ENCODE assay signal across 16 cellular contexts in the genomic region with DNA sequence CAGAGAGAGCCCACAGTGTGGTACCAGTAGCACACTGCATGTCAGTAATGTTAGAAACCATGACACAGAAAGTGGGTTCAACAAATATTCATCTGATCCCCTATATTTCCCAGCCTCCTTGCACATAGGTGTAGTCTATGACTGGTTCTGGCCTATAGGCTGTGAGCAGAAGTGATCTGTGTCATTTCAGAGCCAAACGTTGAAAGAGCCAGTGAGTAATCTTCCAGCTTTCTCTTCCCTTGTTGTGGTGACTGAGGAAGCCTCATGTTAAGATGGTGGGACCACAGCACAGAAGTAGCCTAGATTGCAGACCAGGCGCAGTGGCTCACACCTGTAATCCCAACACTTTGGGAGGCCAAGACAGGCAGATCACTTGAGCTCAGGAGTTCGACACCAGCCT. TPM values are rescaled to one million over a fixed set of nuclear protein-coding genes. Genes with fewer than 3 reads are reported as not detected.
"Had no signal": no experiment of that assay in that cellular context is flagged by ENCODE, and none has a peak within 500 bp of the region (broad histone marks: within the 10 kb centered on the region; RNA-seq: fewer than 3 reads in every experiment).

No MANE protein-coding gene starts in this region.

- H3K27ac ChIP-seq: neural progenitor cell, suprapubic skin, transverse colon had no signal

- H3K9me3 Mint-ChIP-seq: brain; immature natural killer cell; neural progenitor cell; stimulated activated naive CD8-positive, alpha-beta T cell treated with anti-CD3 and anti-CD28 coated beads, Interleukin-15, Interleukin-2, amounts not matched to agents 100 ng/mL and 50 ng/mL, for 24 hours had no signal

- DNase-seq: activated CD8-positive, alpha-beta memory T cell treated with anti-CD3 and anti-CD28 coated beads, Interleukin-2, amount 50 U/mL, for 4 hours; activated gamma-delta T cell; anterior cingulate cortex; caudate nucleus; immature natural killer cell; left ventricle myocardium superior; stimulated activated CD4-positive, alpha-beta T cell treated with anti-CD3 and anti-CD28 coated beads, Interleukin-2, amount 100 ng/mL, for 24 hours; T1000; transverse colon had no signal

- H3K4me3 ChIP-seq: neural progenitor cell, suprapubic skin, transverse colon had no signal

- H3K4me2 ChIP-seq: neural progenitor cell had no signal

- H3K27ac Mint-ChIP-seq: brain; immature natural killer cell; neural progenitor cell; progenitor cell of endocrine pancreas; stimulated activated naive CD8-positive, alpha-beta T cell treated with anti-CD3 and anti-CD28 coated beads, Interleukin-15, Interleukin-2, amounts not matched to agents 100 ng/mL and 50 ng/mL, for 24 hours had no signal

- H3K27me3 Mint-ChIP-seq: progenitor cell of endocrine pancreas; stimulated activated naive CD8-positive, alpha-beta T cell treated with anti-CD3 and anti-CD28 coated beads, Interleukin-15, Interleukin-2, amounts not matched to agents 100 ng/mL and 50 ng/mL, for 24 hours had no signal

- H2AFZ ChIP-seq: neural progenitor cell had no signal

- H3K9me3 ChIP-seq: suprapubic skin, transverse colon had no signal

- H3K27me3 ChIP-seq: neural progenitor cell, suprapubic skin, transverse colon had no signal

- ATAC-seq: activated CD4-positive, CD25-positive, alpha-beta regulatory T cell treated with anti-CD3 and anti-CD28 coated beads, Interleukin-2, amount 50 U/mL, for 24 hours; left ventricle myocardium superior had no signal

- H3K9ac ChIP-seq: neural progenitor cell had no signal

- H3K4me3 Mint-ChIP-seq: immature natural killer cell; neural progenitor cell; stimulated activated naive CD8-positive, alpha-beta T cell treated with anti-CD3 and anti-CD28 coated beads, Interleukin-15, Interleukin-2, amounts not matched to agents 100 ng/mL and 50 ng/mL, for 24 hours had no signal

RNA-seq across cellular contexts. Expression of gene MPP4, which starts 59.2 kb away (rescaled TPM):
- total RNA-seq: left ventricle myocardium superior; progenitor cell of endocrine pancreas; suprapubic skin; T-helper 1 cell treated with Interleukin-12 subunit alpha and Interleukin-12 subunit beta and Interleukin-4 antibody, amounts not matched to agents 30 ng/mL and 1 ng/mL, for 36 hours; transverse colon had no signal
- polyA plus RNA-seq: immature natural killer cell had no signal
